16 cellular contexts compared by ENCODE assay signal in genomic region chr20:59775221-59776055, GRCh38.
"Had no signal": no experiment of that assay in that cellular context is flagged by ENCODE, and none has a peak within 500 bp of the region (broad histone marks: within the 10 kb centered on the region; RNA-seq: fewer than 3 reads in every experiment).

No MANE protein-coding gene starts in this region.

- H3K36me3 ChIP-seq: brain microvascular endothelial cell had no signal

- H3K27ac ChIP-seq: brain microvascular endothelial cell, skin epidermis, VCaP had no signal

- DNase-seq: activated CD4-positive, alpha-beta T cell treated with anti-CD3 and anti-CD28 coated beads for 36 hours; activated CD4-positive, alpha-beta T cell treated with anti-CD3 and anti-CD28 coated beads, Interleukin-2, amount 50 U/mL, for 48 hours; activated naive CD4-positive, alpha-beta T cell treated with anti-CD3 and anti-CD28 coated beads, Interleukin-2, amount 50 U/mL, for 16 hours; activated T-cell treated with anti-CD3 and anti-CD28 coated beads, Interleukin-2, amount 50 U/mL, for 4 hours; brain microvascular endothelial cell; effector memory CD4-positive, alpha-beta T cell; hippocampal formation; left colon; nucleus accumbens; right cardiac atrium; stimulated activated naive CD8-positive, alpha-beta T cell treated with anti-CD3 and anti-CD28 coated beads, Interleukin-15, Interleukin-2, amounts not matched to agents 100 U/mL and 50 U/mL, for 24 hours; T-helper 17 cell; trophoblast cell had no signal

- H3K4me3 ChIP-seq: lung, skin epidermis had no signal

- H3K27me3 ChIP-seq: brain microvascular endothelial cell had no signal
